Comparison of ENCODE assay signal across 8 cellular contexts in genomic region chr1:28056129-28056925, GRCh38. TPM values are rescaled to one million over a fixed set of nuclear protein-coding genes. Genes with fewer than 3 reads are reported as not detected.
DNase-seq lines count a peak whose midpoint lies in the region; ATAC-seq and TF ChIP-seq lines count a peak whose summit lies in the region.

No MANE protein-coding gene starts in this region.

- H3K27me3 ChIP-seq in prostate gland (replicated peaks; ENCODE audit: insufficient read depth) = no peaks in the 10 kb centered on the region

- POLR2A ChIA-PET in activated naive CD8-positive, alpha-beta T cell treated with anti-CD3 and anti-CD28 coated beads, Interleukin-2, amount 10 ng/mL, durations not matched to agents 7 days and 5 days (lab: Charles Lee) = no interaction called here
- POLR2A ChIA-PET in HEK293T (lab: Yijun Ruan, JAX) = no interaction called here

- DNase-seq in CD14-positive monocyte (ENCODE audit: low spot score) (peak; percentile 50), T-helper 17 cell (peak in 2 of 3 donors; percentile 31 to 37), HEK293T (ENCODE audit: extremely low spot score) (no peak), prostate gland (ENCODE audit: low spot score) (no peak), NCI-H1694 treated with DMSO at 0.1 percent for 48 hours (lab: John Stamatoyannopoulos, UW) (no peak)
- peak; percentile 40 for DNase-seq in activated naive CD8-positive, alpha-beta T cell treated with anti-CD3 and anti-CD28 coated beads, Interleukin-2, amount 10 ng/mL, durations not matched to agents 7 days and 5 days
- DNase-seq in stimulated activated CD8-positive, alpha-beta memory T cell treated with anti-CD3 and anti-CD28 coated beads, Interleukin-12 subunit alpha, Interleukin-12 subunit beta, amount 100 ng/mL, for 4 hours (ENCODE audit: low read depth) = peak; percentile 36

- TF ChIP-seq CTCF in CD14-positive monocyte (IDR thresholded peaks at IDR 0.05) (no peak), prostate gland (IDR thresholded peaks at IDR 0.05) (no peak)

- no peak overlapping the region for H3K27ac ChIP-seq in prostate gland

- intact Hi-C loops in CD14-positive monocyte (cut with micrococcal nuclease) = no loop called here
- intact Hi-C loops in prostate gland (cut with DNase I) = no loop called here

- H3K9me3 Mint-ChIP-seq in CD14-positive monocyte = no peaks in the 10 kb centered on the region
- peaks cover 3% of the 10 kb centered on the region for H3K9me3 Mint-ChIP-seq in activated naive CD8-positive, alpha-beta T cell treated with anti-CD3 and anti-CD28 coated beads, Interleukin-2, amount 10 ng/mL, durations not matched to agents 7 days and 5 days

- CTCF ChIA-PET in HEK293T (lab: Yijun Ruan, JAX) = no interaction called here

- H3K4me3 Mint-ChIP-seq in CD14-positive monocyte (no peak overlapping the region), T-helper 17 cell (peak overlapping the region; percentile 73)
- peak overlapping the region; percentile 22 for H3K4me3 Mint-ChIP-seq in activated naive CD8-positive, alpha-beta T cell treated with anti-CD3 and anti-CD28 coated beads, Interleukin-2, amount 10 ng/mL, durations not matched to agents 7 days and 5 days

- peak overlapping the region in 5 of 7 donors; percentile 19 to 77 (median 69) for H3K27ac Mint-ChIP-seq in CD14-positive monocyte
- peak overlapping the region; percentile 97 for H3K27ac Mint-ChIP-seq in T-helper 17 cell
- peak overlapping the region; percentile 59 for H3K27ac Mint-ChIP-seq in activated naive CD8-positive, alpha-beta T cell treated with anti-CD3 and anti-CD28 coated beads, Interleukin-2, amount 10 ng/mL, durations not matched to agents 7 days and 5 days

- no peak overlapping the region for H3K4me3 ChIP-seq in prostate gland

- no peak for TF ChIP-seq POLR2A in prostate gland (IDR thresholded peaks at IDR 0.05)

- H3K27me3 Mint-ChIP-seq in CD14-positive monocyte (ENCODE audit: low read depth in 3 of 3) (no peaks in the 10 kb centered on the region), T-helper 17 cell (no peaks in the 10 kb centered on the region)
- no peaks in the 10 kb centered on the region for H3K27me3 Mint-ChIP-seq in activated naive CD8-positive, alpha-beta T cell treated with anti-CD3 and anti-CD28 coated beads, Interleukin-2, amount 10 ng/mL, durations not matched to agents 7 days and 5 days

- H3K4me1 Mint-ChIP-seq in CD14-positive monocyte (peaks cover 35% of the 10 kb centered on the region), T-helper 17 cell (peaks cover 38% of the 10 kb centered on the region)
- peaks cover 39% of the 10 kb centered on the region for H3K4me1 Mint-ChIP-seq in activated naive CD8-positive, alpha-beta T cell treated with anti-CD3 and anti-CD28 coated beads, Interleukin-2, amount 10 ng/mL, durations not matched to agents 7 days and 5 days

- no peaks in the 10 kb centered on the region for H3K36me3 ChIP-seq in prostate gland

- H3K9me3 ChIP-seq in T-helper 17 cell (ENCODE audit: control insufficient read depth, low read length, poor library complexity, severe bottlenecking) (no peaks in the 10 kb centered on the region), prostate gland (no peaks in the 10 kb centered on the region)

- 70% methylated on average over 4 of the region's 4 CpGs for WGBS in prostate gland

- ATAC-seq in HG02678 (IDR thresholded peaks at IDR 0.05; ENCODE audit: unreplicated experiment) = peak; percentile 49
- peak; percentile 98 for ATAC-seq in T-helper 17 cell
- peak; percentile 80 for ATAC-seq in activated naive CD8-positive, alpha-beta T cell treated with anti-CD3 and anti-CD28 coated beads, Interleukin-2, amount 10 ng/mL, durations not matched to agents 7 days and 5 days (ENCODE audit: low read depth)

- H3K36me3 Mint-ChIP-seq in CD14-positive monocyte (peaks cover 24 to 28% of the 10 kb centered on the region in 2 donors), T-helper 17 cell (ENCODE audit: low read depth) (peaks cover 2% of the 10 kb centered on the region)
- H3K36me3 Mint-ChIP-seq in activated naive CD8-positive, alpha-beta T cell treated with anti-CD3 and anti-CD28 coated beads, Interleukin-2, amount 10 ng/mL, durations not matched to agents 7 days and 5 days = peaks cover 18% of the 10 kb centered on the region

- no peaks in the 10 kb centered on the region for H3K4me1 ChIP-seq in prostate gland (replicated peaks)

TF ChIP-seq in HEK293T, 16 proteins besides CTCF, POLR2A, EP300 and RAD21:
- TF ChIP-seq LEF1 (IDR thresholded peaks at IDR 0.05; ENCODE audit: borderline replicate concordance) (no peak), ELF4 (IDR thresholded peaks at IDR 0.05) (no peak), CTBP1 (IDR thresholded peaks at IDR 0.05; ENCODE audit: borderline replicate concordance) (no peak), NFRKB (IDR thresholded peaks at IDR 0.05) (no peak), ARNT (IDR thresholded peaks at IDR 0.05) (no peak), BHLHE40 (IDR thresholded peaks at IDR 0.05; ENCODE audit: borderline replicate concordance) (no peak), SUZ12 (IDR thresholded peaks at IDR 0.05) (no peak), TARDBP (IDR thresholded peaks at IDR 0.05) (no peak), PKNOX1 (IDR thresholded peaks at IDR 0.05) (no peak), HDGF (IDR thresholded peaks at IDR 0.05; ENCODE audit: borderline replicate concordance) (no peak), FOXM1 (IDR thresholded peaks at IDR 0.05; ENCODE audit: borderline replicate concordance) (no peak), L3MBTL2 (conservative IDR thresholded peaks at IDR 0.05) (no peak), FOXK2 (IDR thresholded peaks at IDR 0.05) (no peak), ZNF384 (IDR thresholded peaks at IDR 0.05) (no peak), FOXA1 (IDR thresholded peaks at IDR 0.05) (no peak), SP1 (IDR thresholded peaks at IDR 0.05) (no peak)

RNA-seq across cellular contexts. Expression of gene EYA3, which starts 32.1 kb away (rescaled TPM):
- 1 to 10 TPM; 3.3 to 3.7 TPM for polyA plus RNA-seq in CD14-positive monocyte
- total RNA-seq in T-helper 17 cell = 10 to 100 TPM; 12.5 to 13.8 TPM
- 10 to 100 TPM; 27.0 to 27.3 TPM for total RNA-seq in activated naive CD8-positive, alpha-beta T cell treated with anti-CD3 and anti-CD28 coated beads, Interleukin-2, amount 10 ng/mL, durations not matched to agents 7 days and 5 days
- 10 to 100 TPM; 16.7 to 19.4 TPM for total RNA-seq in prostate gland

Comparison
In these comparisons a context has a peak if more than half of its experiments do, and no peak if none do; other contexts are left out.
1. DNase-seq: peak in CD14-positive monocyte (single experiment), T-helper 17 cell (2 of 3), activated naive CD8-positive, alpha-beta T cell treated with anti-CD3 and anti-CD28 coated beads, Interleukin-2, amount 10 ng/mL, durations not matched to agents 7 days and 5 days (single experiment) and stimulated activated CD8-positive, alpha-beta memory T cell treated with anti-CD3 and anti-CD28 coated beads, Interleukin-12 subunit alpha, Interleukin-12 subunit beta, amount 100 ng/mL, for 4 hours (single experiment); none in HEK293T (single experiment), prostate gland (single experiment) and NCI-H1694 treated with DMSO at 0.1 percent for 48 hours (single experiment).
2. H3K4me3 Mint-ChIP-seq: peak in T-helper 17 cell (single experiment) and activated naive CD8-positive, alpha-beta T cell treated with anti-CD3 and anti-CD28 coated beads, Interleukin-2, amount 10 ng/mL, durations not matched to agents 7 days and 5 days (single experiment); none in CD14-positive monocyte (0 of 2).
3. Peak in every context shown above with its lines, with median percentiles within 50 percentile points of each other: H3K27ac Mint-ChIP-seq and ATAC-seq.